Comparison of ENCODE assay signal across 9 cellular contexts in the genomic region with DNA sequence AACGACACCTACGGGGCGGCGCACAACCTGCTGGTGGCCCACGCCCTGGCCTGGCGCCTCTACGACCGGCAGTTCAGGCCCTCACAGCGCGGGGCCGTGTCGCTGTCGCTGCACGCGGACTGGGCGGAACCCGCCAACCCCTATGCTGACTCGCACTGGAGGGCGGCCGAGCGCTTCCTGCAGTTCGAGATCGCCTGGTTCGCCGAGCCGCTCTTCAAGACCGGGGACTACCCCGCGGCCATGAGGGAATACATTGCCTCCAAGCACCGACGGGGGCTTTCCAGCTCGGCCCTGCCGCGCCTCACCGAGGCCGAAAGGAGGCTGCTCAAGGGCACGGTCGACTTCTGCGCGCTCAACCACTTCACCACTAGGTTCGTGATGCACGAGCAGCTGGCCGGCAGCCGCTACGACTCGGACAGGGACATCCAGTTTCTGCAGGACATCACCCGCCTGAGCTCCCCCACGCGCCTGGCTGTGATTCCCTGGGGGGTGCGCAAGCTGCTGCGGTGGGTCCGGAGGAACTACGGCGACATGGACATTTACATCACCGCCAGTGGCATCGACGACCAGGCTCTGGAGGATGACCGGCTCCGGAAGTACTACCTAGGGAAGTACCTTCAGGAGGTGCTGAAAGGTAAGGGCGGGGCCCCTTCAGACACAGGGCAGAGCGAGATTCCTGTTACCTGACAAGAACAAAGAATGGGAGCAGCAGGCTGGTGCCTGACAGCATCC. TPM values are rescaled to one million over a fixed set of nuclear protein-coding genes. Genes with fewer than 3 reads are reported as not detected.
DNase-seq lines count a peak whose midpoint lies in the region; ATAC-seq and TF ChIP-seq lines count a peak whose summit lies in the region.
"Had no signal": no experiment of that assay in that cellular context is flagged by ENCODE, and none has a peak within 500 bp of the region (broad histone marks: within the 10 kb centered on the region; RNA-seq: fewer than 3 reads in every experiment).

No MANE protein-coding gene starts in this region.

- TF ChIP-seq CTCF in GM23338 (conservative IDR thresholded peaks at IDR 0.05; ENCODE audit: low read depth in 2 of 2) (peak; percentile 33), OCI-LY7 (conservative IDR thresholded peaks at IDR 0.05; ENCODE audit: low read length) (no peak), brain microvascular endothelial cell (IDR thresholded peaks at IDR 0.05; ENCODE audit: low read depth, low read length, missing control alignments) (peak; percentile 62)

- peak; percentile 91 for DNase-seq in GM23338 (ENCODE audit: low spot score)
- DNase-seq in OCI-LY7 (ENCODE audit: low spot score), result no peak
- peak; percentile 57 for DNase-seq in brain microvascular endothelial cell
- DNase-seq in iPS-NIHi7 (ENCODE audit: extremely low spot score), result peak; percentile 78
- DNase-seq in stimulated activated CD8-positive, alpha-beta memory T cell treated with anti-CD3 and anti-CD28 coated beads, Interleukin-12 subunit alpha, Interleukin-12 subunit beta, amount 100 ng/mL, for 4 hours (ENCODE audit: low read depth), result peak; percentile 37
- DNase-seq in putamen (ENCODE audit: low spot score), result no peak
- DNase-seq in SIG-M5 (lab: John Stamatoyannopoulos, UW), result no peak

- H3K9me2 ChIP-seq in GM23338 (ENCODE audit: insufficient read depth) (no peaks in the 10 kb centered on the region), OCI-LY7 (ENCODE audit: insufficient read depth, low read length) (no peaks in the 10 kb centered on the region)

- H3K4me2 ChIP-seq in GM23338 (peak overlapping the region; percentile 87), OCI-LY7 (ENCODE audit: low read length) (peak overlapping the region; percentile 54; the same call in 1 of the 2 replicates)

- H3K79me2 ChIP-seq in GM23338 (replicated peaks; ENCODE audit: insufficient read depth) (no peaks in the 10 kb centered on the region), OCI-LY7 (ENCODE audit: insufficient read depth, low read depth, low read length) (0 out of 2 replicates have a peak, but pooled peaks cover under 1% of the 10 kb centered on the region)

- no TSS peak for BruUV-seq in OCI-LY7 (replicated peaks; lab: Mats Ljungman, UMichigan)

- H2AFZ ChIP-seq in GM23338 (peak overlapping the region; percentile 92), OCI-LY7 (ENCODE audit: low read length) (no peak overlapping the region)

- H3K27me3 ChIP-seq in GM23338 (ENCODE audit: insufficient read depth) (no peaks in the 10 kb centered on the region), brain microvascular endothelial cell (replicated peaks) (no peaks in the 10 kb centered on the region)

- H3K9me3 Mint-ChIP-seq in GM23338, result no peaks in the 10 kb centered on the region

- in situ Hi-C loops in brain microvascular endothelial cell (cut with HindIII; ENCODE audit: low pct_ligation_motif_present, low sequenced_read_pairs), result no loop called here

- no peaks in the 10 kb centered on the region for H3K9me3 ChIP-seq in OCI-LY7 (ENCODE audit: low read length)

- H3F3A ChIP-seq in GM23338 (replicated peaks; ENCODE audit: low read depth), result peaks cover 44% of the 10 kb centered on the region

- intact Hi-C loops in OCI-LY7 (cut with micrococcal nuclease; ENCODE audit: unreplicated experiment), result no loop called here

- H3K4me3 ChIP-seq in GM23338 (peak overlapping the region; percentile 75), OCI-LY7 (ENCODE audit: low read depth, low read length, poor library complexity, severe bottlenecking) (no peak overlapping the region), brain microvascular endothelial cell (ENCODE audit: low read depth, low read length) (peak overlapping the region; percentile 45)

- POLR2A ChIA-PET in OCI-LY7 (lab: Charles Lee), result interaction anchor here (1.0 to 1.1 kb wide), 2 partner anchors 10 to 17 kb away, joined by 3 to 5 read pairs; no protein-coding TSS in a partner anchor

- H3K36me3 Mint-ChIP-seq in GM23338 (ENCODE audit: low read depth), result peaks cover 17% of the 10 kb centered on the region

- H3K4me1 ChIP-seq in GM23338 (ENCODE audit: insufficient read depth) (peaks cover 4% of the 10 kb centered on the region; the same call in 1 of the 2 replicates), OCI-LY7 (ENCODE audit: insufficient read depth, low read length, poor library complexity, severe bottlenecking) (peaks cover 15% of the 10 kb centered on the region)

- peaks cover 5% of the 10 kb centered on the region for H3K27me3 Mint-ChIP-seq in GM23338 (ENCODE audit: insufficient read depth, low read depth, poor library complexity)

- peak; percentile 12 for TF ChIP-seq POLR2A in GM10847 (IDR thresholded peaks at IDR 0.05; ENCODE audit: extremely low read depth, insufficient read length)

- peak overlapping the region; percentile 82; the same call in 1 of the 2 replicates for H3K27ac Mint-ChIP-seq in GM23338

- peak; percentile 84 for ATAC-seq in GM23338

- H3K4me1 Mint-ChIP-seq in GM23338, result peaks cover 17% of the 10 kb centered on the region; the same call in 2 of the 3 replicates

- peaks cover 12% of the 10 kb centered on the region for H4K20me1 ChIP-seq in GM23338 (replicated peaks; ENCODE audit: insufficient read depth)
- peaks cover 14% of the 10 kb centered on the region; the same call in 1 of the 2 replicates for H4K20me1 ChIP-seq in OCI-LY7 (ENCODE audit: insufficient read depth, low read length)

- CTCF ChIA-PET in OCI-LY7 (lab: Charles Lee; ENCODE audit: unreplicated experiment), result no interaction called here

- H3K36me3 ChIP-seq in GM23338 (ENCODE audit: insufficient read depth) (peaks cover 11% of the 10 kb centered on the region; the same call in 1 of the 2 replicates), OCI-LY7 (ENCODE audit: insufficient read depth, low read length) (peaks cover 46% of the 10 kb centered on the region), brain microvascular endothelial cell (replicated peaks) (peaks cover 15% of the 10 kb centered on the region)

- peak overlapping the region; percentile 84 for H3K4me3 Mint-ChIP-seq in GM23338

- 0 out of 2 replicates have a peak overlapping the region, but pooled peaks have one; percentile 61 for H3K27ac ChIP-seq in GM23338 (ENCODE audit: low read depth)
- H3K27ac ChIP-seq in OCI-LY7 (ENCODE audit: low read depth, low read length, poor library complexity, severe bottlenecking), result no peak overlapping the region
- no peak overlapping the region for H3K27ac ChIP-seq in brain microvascular endothelial cell

TF ChIP-seq in GM23338, 12 proteins besides CTCF, POLR2A, EP300 and RAD21:
- TF ChIP-seq, protein P1, sequence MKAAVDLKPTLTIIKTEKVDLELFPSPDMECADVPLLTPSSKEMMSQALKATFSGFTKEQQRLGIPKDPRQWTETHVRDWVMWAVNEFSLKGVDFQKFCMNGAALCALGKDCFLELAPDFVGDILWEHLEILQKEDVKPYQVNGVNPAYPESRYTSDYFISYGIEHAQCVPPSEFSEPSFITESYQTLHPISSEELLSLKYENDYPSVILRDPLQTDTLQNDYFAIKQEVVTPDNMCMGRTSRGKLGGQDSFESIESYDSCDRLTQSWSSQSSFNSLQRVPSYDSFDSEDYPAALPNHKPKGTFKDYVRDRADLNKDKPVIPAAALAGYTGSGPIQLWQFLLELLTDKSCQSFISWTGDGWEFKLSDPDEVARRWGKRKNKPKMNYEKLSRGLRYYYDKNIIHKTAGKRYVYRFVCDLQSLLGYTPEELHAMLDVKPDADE (IDR thresholded peaks at IDR 0.05), result 0 out of 2 replicates have a peak, but pooled peaks have one; percentile 11
- TF ChIP-seq CREB1 (CRISPR knock-in tag; IDR thresholded peaks at IDR 0.05; ENCODE audit: low read depth) (no peak; the same call in none of the 2 replicates), POLR2AphosphoS5 (IDR thresholded peaks at IDR 0.05; ENCODE audit: low read depth) (peak; percentile 82)

RNA-seq across cellular contexts. Expression of a gene that starts 11.7 kb away (rescaled TPM):
- 4,044 and 4,699 TPM in 2 replicates for total RNA-seq in GM23338 (2014; rRNA removed; shearing (Covaris generic))
- polyA plus RNA-seq in GM23338 (2016; fragmentation: Nextera tagmentation; extraction: Ambion mirVana), result 2,522 and 3,152 TPM in 2 replicates
- 2,571 and 3,860 TPM in 2 replicates for total RNA-seq in OCI-LY7 (2014; rRNA removed; shearing (Covaris generic))
- 1,698 and 1,735 TPM in 2 replicates for total RNA-seq in OCI-LY7 (2022)

RNA-seq across cellular contexts. Expression of a gene that starts 11.8 kb away (rescaled TPM):
- total RNA-seq in GM23338 (2014; rRNA removed; shearing (Covaris generic)), result 18.7 and 28.8 TPM in 2 replicates
- 17.5 and 18.2 TPM in 2 replicates for polyA plus RNA-seq in GM23338 (2016; fragmentation: Nextera tagmentation; extraction: Ambion mirVana)
- total RNA-seq in OCI-LY7 (2014; rRNA removed; shearing (Covaris generic)), result 12.7 and 15.1 TPM in 2 replicates
- 28.3 and 28.4 TPM in 2 replicates for total RNA-seq in OCI-LY7 (2022)

RNA-seq across cellular contexts. Expression of a gene that starts 40.3 kb away (rescaled TPM):
- total RNA-seq in GM23338 (2014; rRNA removed; shearing (Covaris generic)), result 0.03 TPM in 1 of 2 replicates, not detected in the other
- 0.19 and 0.21 TPM in 2 replicates for polyA plus RNA-seq in GM23338 (2016; fragmentation: Nextera tagmentation; extraction: Ambion mirVana)
- total RNA-seq in OCI-LY7 (2014; rRNA removed; shearing (Covaris generic)), result not detected in 2 replicates
- not detected in 2 replicates for total RNA-seq in OCI-LY7 (2022)
- total RNA-seq: SK-MEL-5 had no signal

Comparison
In these comparisons a context has a peak if more than half of its experiments do, and no peak if none do; other contexts are left out.
1. DNase-seq: peak in GM23338 (single experiment), brain microvascular endothelial cell (single experiment), iPS-NIHi7 (single experiment) and stimulated activated CD8-positive, alpha-beta memory T cell treated with anti-CD3 and anti-CD28 coated beads, Interleukin-12 subunit alpha, Interleukin-12 subunit beta, amount 100 ng/mL, for 4 hours (single experiment); none in OCI-LY7 (single experiment), putamen (single experiment) and SIG-M5 (single experiment).